Comparison of ENCODE assay signal across 2 cellular contexts in the genomic region with DNA sequence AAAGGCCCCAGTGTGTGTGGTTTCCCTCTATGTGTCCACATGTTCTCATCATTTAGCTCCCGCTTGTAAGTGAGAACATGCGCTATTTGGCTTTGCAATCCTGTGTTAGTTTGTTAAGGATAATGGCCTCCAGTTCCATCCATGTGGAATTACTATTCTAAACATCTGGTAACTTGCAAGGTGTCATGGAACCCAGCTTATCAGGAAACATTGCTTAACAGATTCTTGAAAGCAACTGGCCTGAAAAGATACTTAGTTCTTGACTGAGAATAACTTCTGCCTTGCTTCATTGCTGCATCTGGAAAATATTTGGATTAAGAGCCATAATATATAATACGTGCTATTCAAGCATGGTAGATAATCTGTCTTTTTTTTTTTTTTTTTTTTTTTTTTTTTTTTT.
TF ChIP-seq lines count a peak whose summit lies in the region.

No MANE protein-coding gene starts in this region.

TF ChIP-seq in HEK293, 187 proteins besides CTCF, POLR2A, EP300 and RAD21 (continued from another document):
- TF ChIP-seq ZNF501 (tag by site-specific recombination; IDR thresholded peaks at IDR 0.05) (no peak), ZNF600 (tag by site-specific recombination; IDR thresholded peaks at IDR 0.05) (0 out of 2 replicates have a peak, but pooled peaks have one; percentile 18)

TF ChIP-seq in K562, 482 proteins besides CTCF, POLR2A, EP300 and RAD21:
- TF ChIP-seq REST (CRISPR knock-in tag; IDR thresholded peaks at IDR 0.05; ENCODE audit: low read depth) (no peak), CBFA2T3 (IDR thresholded peaks at IDR 0.05) (0 out of 2 replicates have a peak, but pooled peaks have one; percentile 19)
